2 cellular contexts compared by ENCODE assay signal in genomic region chr7:26413007-26413691, GRCh38.
TF ChIP-seq lines count a peak whose summit lies in the region.

No MANE protein-coding gene starts in this region.

TF ChIP-seq in HEK293, 187 proteins besides CTCF, POLR2A, EP300 and RAD21 (continued from another document):
- TF ChIP-seq, protein P1, sequence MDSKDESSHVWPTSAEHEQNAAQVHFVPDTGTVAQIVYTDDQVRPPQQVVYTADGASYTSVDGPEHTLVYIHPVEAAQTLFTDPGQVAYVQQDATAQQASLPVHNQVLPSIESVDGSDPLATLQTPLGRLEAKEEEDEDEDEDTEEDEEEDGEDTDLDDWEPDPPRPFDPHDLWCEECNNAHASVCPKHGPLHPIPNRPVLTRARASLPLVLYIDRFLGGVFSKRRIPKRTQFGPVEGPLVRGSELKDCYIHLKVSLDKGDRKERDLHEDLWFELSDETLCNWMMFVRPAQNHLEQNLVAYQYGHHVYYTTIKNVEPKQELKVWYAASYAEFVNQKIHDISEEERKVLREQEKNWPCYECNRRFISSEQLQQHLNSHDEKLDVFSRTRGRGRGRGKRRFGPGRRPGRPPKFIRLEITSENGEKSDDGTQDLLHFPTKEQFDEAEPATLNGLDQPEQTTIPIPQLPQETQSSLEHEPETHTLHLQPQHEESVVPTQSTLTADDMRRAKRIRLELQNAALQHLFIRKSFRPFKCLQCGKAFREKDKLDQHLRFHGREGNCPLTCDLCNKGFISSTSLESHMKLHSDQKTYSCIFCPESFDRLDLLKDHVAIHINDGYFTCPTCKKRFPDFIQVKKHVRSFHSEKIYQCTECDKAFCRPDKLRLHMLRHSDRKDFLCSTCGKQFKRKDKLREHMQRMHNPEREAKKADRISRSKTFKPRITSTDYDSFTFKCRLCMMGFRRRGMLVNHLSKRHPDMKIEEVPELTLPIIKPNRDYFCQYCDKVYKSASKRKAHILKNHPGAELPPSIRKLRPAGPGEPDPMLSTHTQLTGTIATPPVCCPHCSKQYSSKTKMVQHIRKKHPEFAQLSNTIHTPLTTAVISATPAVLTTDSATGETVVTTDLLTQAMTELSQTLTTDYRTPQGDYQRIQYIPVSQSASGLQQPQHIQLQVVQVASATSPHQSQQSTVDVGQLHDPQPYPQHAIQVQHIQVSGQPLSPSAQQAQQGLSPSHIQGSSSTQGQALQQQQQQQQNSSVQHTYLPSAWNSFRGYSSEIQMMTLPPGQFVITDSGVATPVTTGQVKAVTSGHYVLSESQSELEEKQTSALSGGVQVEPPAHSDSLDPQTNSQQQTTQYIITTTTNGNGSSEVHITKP (tag by site-specific recombination; IDR thresholded peaks at IDR 0.05), result peak; percentile 78
- no peak for TF ChIP-seq REPIN1 (tag by site-specific recombination; IDR thresholded peaks at IDR 0.05; ENCODE audit: low read depth)
- TF ChIP-seq, protein P2, sequence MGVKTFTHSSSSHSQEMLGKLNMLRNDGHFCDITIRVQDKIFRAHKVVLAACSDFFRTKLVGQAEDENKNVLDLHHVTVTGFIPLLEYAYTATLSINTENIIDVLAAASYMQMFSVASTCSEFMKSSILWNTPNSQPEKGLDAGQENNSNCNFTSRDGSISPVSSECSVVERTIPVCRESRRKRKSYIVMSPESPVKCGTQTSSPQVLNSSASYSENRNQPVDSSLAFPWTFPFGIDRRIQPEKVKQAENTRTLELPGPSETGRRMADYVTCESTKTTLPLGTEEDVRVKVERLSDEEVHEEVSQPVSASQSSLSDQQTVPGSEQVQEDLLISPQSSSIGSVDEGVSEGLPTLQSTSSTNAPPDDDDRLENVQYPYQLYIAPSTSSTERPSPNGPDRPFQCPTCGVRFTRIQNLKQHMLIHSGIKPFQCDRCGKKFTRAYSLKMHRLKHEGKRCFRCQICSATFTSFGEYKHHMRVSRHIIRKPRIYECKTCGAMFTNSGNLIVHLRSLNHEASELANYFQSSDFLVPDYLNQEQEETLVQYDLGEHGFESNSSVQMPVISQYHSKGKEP (tag by site-specific recombination; IDR thresholded peaks at IDR 0.05), result peak; percentile 55

TF ChIP-seq in HepG2, 621 proteins besides CTCF, POLR2A, EP300 and RAD21 (continued from another document):
- TF ChIP-seq ATF6 (CRISPR knock-in tag; conservative IDR thresholded peaks at IDR 0.05), result no peak
- no peak for TF ChIP-seq ZNF503 (CRISPR knock-in tag; IDR thresholded peaks at IDR 0.05)
- TF ChIP-seq ZNF12 (CRISPR knock-in tag; IDR thresholded peaks at IDR 0.05), result no peak
- TF ChIP-seq HIVEP1 (CRISPR knock-in tag; IDR thresholded peaks at IDR 0.05), result no peak
- no peak for TF ChIP-seq TARDBP (CRISPR knock-in tag; IDR thresholded peaks at IDR 0.05)
